In genomic region chr12:12723147-12723680, GRCh38 we compare ENCODE assay signal across 1 cellular context.
TF ChIP-seq lines count a peak whose summit lies in the region.

No MANE protein-coding gene starts in this region.

TF ChIP-seq in WTC11, 78 proteins besides CTCF, POLR2A, EP300 and RAD21 (continued from another document):
- TF ChIP-seq ERG (CRISPR knock-in tag; IDR thresholded peaks at IDR 0.05) = no peak
- no peak for TF ChIP-seq NFYB (CRISPR knock-in tag; conservative IDR thresholded peaks at IDR 0.05; ENCODE audit: low read depth)
- no peak for TF ChIP-seq SP1 (CRISPR knock-in tag; conservative IDR thresholded peaks at IDR 0.05)
- TF ChIP-seq CDX4 (CRISPR knock-in tag; IDR thresholded peaks at IDR 0.05; ENCODE audit: borderline replicate concordance) = no peak
